Comparison of ENCODE assay signal across 8 cellular contexts in genomic region chr12:80702889-80703605, GRCh38. TPM values are rescaled to one million over a fixed set of nuclear protein-coding genes. Genes with fewer than 3 reads are reported as not detected.
A peak's percentile ranks its signal among the peaks of the same experiment; 100 is the strongest.
DNase-seq lines count a peak whose midpoint lies in the region; ATAC-seq, FAIRE-seq and TF ChIP-seq lines count a peak whose summit lies in the region.
"Had no signal": no experiment of that assay in that cellular context is flagged by ENCODE, and none has a peak within 500 bp of the region (broad histone marks: within the 10 kb centered on the region; RNA-seq: fewer than 3 reads in every experiment).

No MANE protein-coding gene starts in this region.

- H3K4me2 ChIP-seq in HepG2 (ENCODE audit: low read depth, low read length): peak overlapping the region; percentile 56

- H3K9me3 ChIP-seq in HepG2 (ENCODE audit: low read length) (no peaks in the 10 kb centered on the region), esophagus squamous epithelium (no peaks in the 10 kb centered on the region)

- H3K27me3 ChIP-seq in HepG2 (ENCODE audit: control insufficient read depth in 1 of 2, insufficient read depth in 2 of 2, low read length in 2 of 2) (no peaks in the 10 kb centered on the region), esophagus squamous epithelium (peaks cover 0 to 8% (median 0%) of the 10 kb centered on the region in 4 donors)

- no peaks in the 10 kb centered on the region for H3K9me3 Mint-ChIP-seq in activated T-helper 2 cell treated with anti-CD3 and anti-CD28 coated beads, Interferon-gamma antibody, Interleukin-2, Interleukin-4, amounts not matched to agents 10 μg/mL and 5 μg/mL and 100 μg/mL, durations not matched to agents 14 hours and 24 hours and 36 hours
- H3K9me3 Mint-ChIP-seq in activated CD4-positive, alpha-beta T cell treated with anti-CD3 and anti-CD28 coated beads for 36 hours (ENCODE audit: low read depth): peaks cover 3% of the 10 kb centered on the region

- H3K4me1 Mint-ChIP-seq in activated T-helper 2 cell treated with anti-CD3 and anti-CD28 coated beads, Interferon-gamma antibody, Interleukin-2, Interleukin-4, amounts not matched to agents 10 μg/mL and 5 μg/mL and 100 μg/mL, durations not matched to agents 14 hours and 24 hours and 36 hours (ENCODE audit: low read depth): peaks cover 5% of the 10 kb centered on the region
- no peaks in the 10 kb centered on the region for H3K4me1 Mint-ChIP-seq in activated CD4-positive, alpha-beta T cell treated with anti-CD3 and anti-CD28 coated beads for 36 hours

- DNase-seq in RKO (ENCODE audit: low spot score) (peak; percentile 12), HepG2 (ENCODE audit: low spot score) (peak; percentile 5), esophagus squamous epithelium (lab: John Stamatoyannopoulos, UW) (no peak)
- DNase-seq in activated T-helper 2 cell treated with anti-CD3 and anti-CD28 coated beads, Interferon-gamma antibody, Interleukin-2, Interleukin-4, amounts not matched to agents 10 μg/mL and 5 μg/mL and 100 μg/mL, durations not matched to agents 14 hours and 24 hours and 36 hours (ENCODE audit: low spot score): no peak
- DNase-seq in activated CD4-positive, alpha-beta T cell treated with anti-CD3 and anti-CD28 coated beads for 36 hours: no peak

- no peak overlapping the region for H3K27ac ChIP-seq in HepG2 (ENCODE audit: extremely low read length, insufficient read depth, low read length)
- no peak overlapping the region for H3K27ac ChIP-seq in esophagus squamous epithelium
- H3K27ac ChIP-seq: skin epidermis had no signal

- no peak for TF ChIP-seq EP300 in HepG2 (IDR thresholded peaks at IDR 0.05; ENCODE audit: low read depth in 2 of 2, low read length in 2 of 2)
- no peak for TF ChIP-seq EP300 in HepG2 (CRISPR knock-in tag; IDR thresholded peaks at IDR 0.05; ENCODE audit: borderline replicate concordance)

- H3K4me3 Mint-ChIP-seq in activated T-helper 2 cell treated with anti-CD3 and anti-CD28 coated beads, Interferon-gamma antibody, Interleukin-2, Interleukin-4, amounts not matched to agents 10 μg/mL and 5 μg/mL and 100 μg/mL, durations not matched to agents 14 hours and 24 hours and 36 hours (ENCODE audit: low read depth): no peak overlapping the region
- no peak overlapping the region for H3K4me3 Mint-ChIP-seq in activated CD4-positive, alpha-beta T cell treated with anti-CD3 and anti-CD28 coated beads for 36 hours

- in situ Hi-C loops in HepG2 (cut with HindIII; ENCODE audit: extremely low pct_ligation_motif_present, low pct_unique_long_range_greater_than_20kb): no loop called here

- H3K4me1 ChIP-seq in HepG2 (ENCODE audit: insufficient read depth, low read length) (peaks cover 18% of the 10 kb centered on the region), esophagus squamous epithelium (peaks cover 0 to under 1% (median 0%) of the 10 kb centered on the region in 3 donors)

- CTCF ChIA-PET in HepG2 (lab: Yijun Ruan, JAX; ENCODE audit: low intra/inter-chr PET ratio, low total read pairs): no interaction called here
- CTCF ChIA-PET in activated CD4-positive, alpha-beta T cell treated with anti-CD3 and anti-CD28 coated beads for 36 hours (lab: Charles Lee): no interaction called here

- H3K27me3 Mint-ChIP-seq in activated T-helper 2 cell treated with anti-CD3 and anti-CD28 coated beads, Interferon-gamma antibody, Interleukin-2, Interleukin-4, amounts not matched to agents 10 μg/mL and 5 μg/mL and 100 μg/mL, durations not matched to agents 14 hours and 24 hours and 36 hours (ENCODE audit: low read depth): peaks cover 19% of the 10 kb centered on the region
- H3K27me3 Mint-ChIP-seq in activated CD4-positive, alpha-beta T cell treated with anti-CD3 and anti-CD28 coated beads for 36 hours: peaks cover 12% of the 10 kb centered on the region

- no peak for TF ChIP-seq POLR2A in HepG2 (IDR thresholded peaks at IDR 0.05; ENCODE audit: insufficient read depth in 1 of 2, low read depth in 2 of 2, low read length in 2 of 2)
- TF ChIP-seq POLR2A in esophagus squamous epithelium (IDR thresholded peaks at IDR 0.05): peak in 1 of 4 donors; percentile 17

- H3K79me2 ChIP-seq in HepG2 (ENCODE audit: insufficient read depth, low read length): no peaks in the 10 kb centered on the region

- TF ChIP-seq RAD21 in HepG2 (CRISPR knock-in tag; IDR thresholded peaks at IDR 0.05): no peak

- 2% methylated on average over 10 of the region's 10 CpGs for WGBS in HepG2 (ENCODE audit: low lambda C conversion rate)
- WGBS in esophagus squamous epithelium, 2 donors: 34 to 54% methylated on average over 10 of the region's 10 CpGs

- H3K36me3 Mint-ChIP-seq in activated T-helper 2 cell treated with anti-CD3 and anti-CD28 coated beads, Interferon-gamma antibody, Interleukin-2, Interleukin-4, amounts not matched to agents 10 μg/mL and 5 μg/mL and 100 μg/mL, durations not matched to agents 14 hours and 24 hours and 36 hours (ENCODE audit: low read depth): no peaks in the 10 kb centered on the region
- H3K36me3 Mint-ChIP-seq in activated CD4-positive, alpha-beta T cell treated with anti-CD3 and anti-CD28 coated beads for 36 hours (ENCODE audit: low read depth): no peaks in the 10 kb centered on the region

- ATAC-seq in GM19351 (IDR thresholded peaks at IDR 0.05; ENCODE audit: unreplicated experiment): peak; percentile 84
- peak; percentile 93 for ATAC-seq in HG03095 (IDR thresholded peaks at IDR 0.05; ENCODE audit: unreplicated experiment)
- peak; percentile 59 for ATAC-seq in HepG2
- ATAC-seq in activated CD4-positive, alpha-beta T cell treated with anti-CD3 and anti-CD28 coated beads for 36 hours: no peak

- H4K20me1 ChIP-seq in HepG2 (ENCODE audit: insufficient read depth, low read length): no peaks in the 10 kb centered on the region

- H3K4me3 ChIP-seq in HepG2 (replicated peaks in 1 of 3; ENCODE audit: insufficient read depth in 1 of 3, low read depth in 2 of 3, low read length in 3 of 3): no peak overlapping the region
- no peak overlapping the region for H3K4me3 ChIP-seq in esophagus squamous epithelium
- H3K4me3 ChIP-seq: skin epidermis had no signal

- POLR2A ChIA-PET in HepG2 (lab: Yijun Ruan, JAX): no interaction called here
- POLR2A ChIA-PET in activated CD4-positive, alpha-beta T cell treated with anti-CD3 and anti-CD28 coated beads for 36 hours (lab: Charles Lee): no interaction called here

- no peak for FAIRE-seq in HepG2 (lab: Jason Lieb, UNC)

- no peaks in the 10 kb centered on the region for H3K36me3 ChIP-seq in HepG2 (replicated peaks in 1 of 2; ENCODE audit: control insufficient read depth in 1 of 2, insufficient read depth in 2 of 2, low read length in 2 of 2)
- no peaks in the 10 kb centered on the region for H3K36me3 ChIP-seq in esophagus squamous epithelium

- H2AFZ ChIP-seq in HepG2 (ENCODE audit: low read length): peak overlapping the region; percentile 79

- H3K9ac ChIP-seq in HepG2 (ENCODE audit: insufficient read depth, low read depth, low read length): no peak overlapping the region

- H3K27ac Mint-ChIP-seq in activated T-helper 2 cell treated with anti-CD3 and anti-CD28 coated beads, Interferon-gamma antibody, Interleukin-2, Interleukin-4, amounts not matched to agents 10 μg/mL and 5 μg/mL and 100 μg/mL, durations not matched to agents 14 hours and 24 hours and 36 hours: no peak overlapping the region
- H3K27ac Mint-ChIP-seq in activated CD4-positive, alpha-beta T cell treated with anti-CD3 and anti-CD28 coated beads for 36 hours: no peak overlapping the region

- no peak for TF ChIP-seq CTCF in HepG2 (CRISPR knock-in tag; IDR thresholded peaks at IDR 0.05)
- no peak for TF ChIP-seq CTCF in esophagus squamous epithelium (IDR thresholded peaks at IDR 0.05)

- no TSS peak for BruUV-seq in HepG2 (replicated peaks; lab: Mats Ljungman, UMichigan)

- intact Hi-C loops in HepG2 (cut with micrococcal nuclease; ENCODE audit: unreplicated experiment) (no loop called here), esophagus squamous epithelium (cut with DNase I) (no loop called here)
- intact Hi-C loops in activated T-helper 2 cell treated with anti-CD3 and anti-CD28 coated beads, Interferon-gamma antibody, Interleukin-2, Interleukin-4, amounts not matched to agents 10 μg/mL and 5 μg/mL and 100 μg/mL, durations not matched to agents 14 hours and 24 hours and 36 hours (cut with micrococcal nuclease): no loop called here
- intact Hi-C loops in activated CD4-positive, alpha-beta T cell treated with anti-CD3 and anti-CD28 coated beads for 36 hours (cut with DNase I, micrococcal nuclease): no loop called here

RNA-seq across cellular contexts. Expression of gene MYF6, which starts 4.4 kb away (rescaled TPM):
- total RNA-seq in HepG2 (2016; rRNA removed; fragmentation: Illumina TruSeq; extraction: Trizol) (not detected in 2 replicates), esophagus squamous epithelium (under 1 TPM in 1 of 4 donors, not detected in 3; 0.19 TPM)
- not detected in 2 replicates for total RNA-seq in HepG2 (2016; cell fraction: cytosol; rRNA removed; fragmentation: Illumina TruSeq; extraction: Trizol; ENCODE audit: low read depth)
- not detected in 2 replicates for total RNA-seq in HepG2 (2016; cell fraction: insoluble cytoplasmic fraction; rRNA removed; fragmentation: Illumina TruSeq; extraction: Trizol)
- not detected in 2 replicates for total RNA-seq in HepG2 (2016; cell fraction: membrane; rRNA removed; fragmentation: Illumina TruSeq; extraction: Trizol)
- total RNA-seq in HepG2 (2016; cell fraction: nucleus; rRNA removed; fragmentation: Illumina TruSeq; extraction: Trizol): not detected in 2 replicates
- not detected in 2 replicates for polyA plus RNA-seq in HepG2 (2011; rRNA removed)
- polyA plus RNA-seq in HepG2 (2011; cell fraction: cytosol; rRNA removed): not detected in 2 replicates
- not detected in 2 replicates for polyA plus RNA-seq in HepG2 (2011; cell fraction: nucleus; rRNA removed)
- polyA plus RNA-seq in HepG2 (2012): not detected in 2 replicates
- not detected in 2 replicates for polyA plus RNA-seq in HepG2 (2016; cell fraction: cytosol; fragmentation: Illumina TruSeq; extraction: Trizol; ENCODE audit: low read depth)
- polyA plus RNA-seq in HepG2 (2016; cell fraction: insoluble cytoplasmic fraction; fragmentation: Illumina TruSeq; extraction: Trizol; ENCODE audit: low read depth): not detected in 2 replicates
- polyA plus RNA-seq in HepG2 (2016; cell fraction: membrane; fragmentation: Illumina TruSeq; extraction: Trizol; ENCODE audit: low read depth): not detected in 2 replicates
- not detected in 2 replicates for polyA plus RNA-seq in HepG2 (2016; cell fraction: nucleus; fragmentation: Illumina TruSeq; extraction: Trizol; ENCODE audit: insufficient read depth, low read depth)
- polyA minus RNA-seq in HepG2 (2011; rRNA and poly(A)+ RNA removed; ENCODE audit: low replicate concordance): not detected in 2 replicates
- not detected in 2 replicates for polyA minus RNA-seq in HepG2 (2011; cell fraction: cytosol; rRNA and poly(A)+ RNA removed)
- not detected in 2 replicates for polyA minus RNA-seq in HepG2 (2011; cell fraction: nucleus; rRNA and poly(A)+ RNA removed)
- total RNA-seq in activated T-helper 2 cell treated with anti-CD3 and anti-CD28 coated beads, Interferon-gamma antibody, Interleukin-2, Interleukin-4, amounts not matched to agents 10 μg/mL and 5 μg/mL and 100 μg/mL, durations not matched to agents 14 hours and 24 hours and 36 hours: not detected in 2 replicates
- total RNA-seq in activated CD4-positive, alpha-beta T cell treated with anti-CD3 and anti-CD28 coated beads for 36 hours: not detected

RNA-seq across cellular contexts. Expression of gene MYF5, which starts 13.7 kb away (rescaled TPM):
- not detected in 2 replicates for total RNA-seq in HepG2 (2016; rRNA removed; fragmentation: Illumina TruSeq; extraction: Trizol)
- not detected in 2 replicates for total RNA-seq in HepG2 (2016; cell fraction: cytosol; rRNA removed; fragmentation: Illumina TruSeq; extraction: Trizol; ENCODE audit: low read depth)
- not detected in 2 replicates for total RNA-seq in HepG2 (2016; cell fraction: insoluble cytoplasmic fraction; rRNA removed; fragmentation: Illumina TruSeq; extraction: Trizol)
- total RNA-seq in HepG2 (2016; cell fraction: membrane; rRNA removed; fragmentation: Illumina TruSeq; extraction: Trizol): not detected in 2 replicates
- total RNA-seq in HepG2 (2016; cell fraction: nucleus; rRNA removed; fragmentation: Illumina TruSeq; extraction: Trizol): not detected in 2 replicates
- not detected in 2 replicates for polyA plus RNA-seq in HepG2 (2011; rRNA removed)
- not detected in 2 replicates for polyA plus RNA-seq in HepG2 (2011; cell fraction: cytosol; rRNA removed)
- not detected in 2 replicates for polyA plus RNA-seq in HepG2 (2011; cell fraction: nucleus; rRNA removed)
- polyA plus RNA-seq in HepG2 (2012): not detected in 2 replicates
- not detected in 2 replicates for polyA plus RNA-seq in HepG2 (2016; cell fraction: cytosol; fragmentation: Illumina TruSeq; extraction: Trizol; ENCODE audit: low read depth)
- polyA plus RNA-seq in HepG2 (2016; cell fraction: insoluble cytoplasmic fraction; fragmentation: Illumina TruSeq; extraction: Trizol; ENCODE audit: low read depth): not detected in 2 replicates
- polyA plus RNA-seq in HepG2 (2016; cell fraction: membrane; fragmentation: Illumina TruSeq; extraction: Trizol; ENCODE audit: low read depth): not detected in 2 replicates
- polyA plus RNA-seq in HepG2 (2016; cell fraction: nucleus; fragmentation: Illumina TruSeq; extraction: Trizol; ENCODE audit: insufficient read depth, low read depth): not detected in 2 replicates
- polyA minus RNA-seq in HepG2 (2011; rRNA and poly(A)+ RNA removed; ENCODE audit: low replicate concordance): not detected in 2 replicates
- not detected in 2 replicates for polyA minus RNA-seq in HepG2 (2011; cell fraction: cytosol; rRNA and poly(A)+ RNA removed)
- polyA minus RNA-seq in HepG2 (2011; cell fraction: nucleus; rRNA and poly(A)+ RNA removed): not detected in 2 replicates
- total RNA-seq in activated T-helper 2 cell treated with anti-CD3 and anti-CD28 coated beads, Interferon-gamma antibody, Interleukin-2, Interleukin-4, amounts not matched to agents 10 μg/mL and 5 μg/mL and 100 μg/mL, durations not matched to agents 14 hours and 24 hours and 36 hours: not detected in 2 replicates
- total RNA-seq in activated CD4-positive, alpha-beta T cell treated with anti-CD3 and anti-CD28 coated beads for 36 hours: not detected
- total RNA-seq in esophagus squamous epithelium: not detected

Comparison
In these comparisons a context has a peak if more than half of its experiments do, and no peak if none do; other contexts are left out.
1. DNase-seq: peak in RKO (single experiment) and HepG2 (single experiment); none in activated T-helper 2 cell treated with anti-CD3 and anti-CD28 coated beads, Interferon-gamma antibody, Interleukin-2, Interleukin-4, amounts not matched to agents 10 μg/mL and 5 μg/mL and 100 μg/mL, durations not matched to agents 14 hours and 24 hours and 36 hours (single experiment), activated CD4-positive, alpha-beta T cell treated with anti-CD3 and anti-CD28 coated beads for 36 hours (single experiment) and esophagus squamous epithelium (single experiment).